Comparison of ENCODE assay signal across 17 cellular contexts in genomic region chr13:67045357-67045756, GRCh38.
"Had no signal": no experiment of that assay in that cellular context is flagged by ENCODE, and none has a peak within 500 bp of the region (broad histone marks: within the 10 kb centered on the region; RNA-seq: fewer than 3 reads in every experiment).

No MANE protein-coding gene starts in this region.

- H3K27me3 ChIP-seq: adrenal gland, breast epithelium, heart right ventricle, neutrophil, ovary, spleen, tibial artery had no signal

- DNase-seq: activated CD4-positive, alpha-beta T cell treated with anti-CD3 and anti-CD28 coated beads, Interleukin-2, amount 10 ng/mL, durations not matched to agents 7 days and 5 days; activated CD4-positive, CD25-positive, alpha-beta regulatory T cell treated with anti-CD3 and anti-CD28 coated beads, Interleukin-2, amount 50 U/mL, for 72 hours; activated T-cell treated with anti-CD3 and anti-CD28 coated beads, Interleukin-2, amount 50 U/mL, for 1 hour; adrenal gland; cortex of kidney; heart right ventricle; islet precursor cell; left colon; ovary; spleen; stimulated activated CD4-positive, alpha-beta T cell treated with anti-CD3 and anti-CD28 coated beads, Interleukin-4, amount 100 ng/mL, for 1 hour; stimulated activated naive CD8-positive, alpha-beta T cell treated with anti-CD3 and anti-CD28 coated beads, Interleukin-15, Interleukin-2, amounts not matched to agents 100 U/mL and 50 U/mL, for 24 hours; tibial artery; WERI-Rb-1 had no signal

- H3K27ac ChIP-seq: adrenal gland, breast epithelium, heart right ventricle, neutrophil, ovary, prostate gland, spleen, tibial artery, WERI-Rb-1 had no signal

- H3K4me3 ChIP-seq: adrenal gland, breast epithelium, heart right ventricle, ovary, prostate gland, spleen, tibial artery had no signal
